22 cellular contexts compared by ENCODE assay signal in genomic region chr2:200619275-200619674, GRCh38. TPM values are rescaled to one million over a fixed set of nuclear protein-coding genes. Genes with fewer than 3 reads are reported as not detected.
DNase-seq lines count a peak whose midpoint lies in the region; ATAC-seq and TF ChIP-seq lines count a peak whose summit lies in the region.
"Had no signal": no experiment of that assay in that cellular context is flagged by ENCODE, and none has a peak within 500 bp of the region (broad histone marks: within the 10 kb centered on the region; RNA-seq: fewer than 3 reads in every experiment).

No MANE protein-coding gene starts in this region.

- H3K4me3 ChIP-seq in adipocyte (ENCODE audit: low read length), result no peak overlapping the region
- no peak overlapping the region for H3K4me3 ChIP-seq in thyroid gland (replicated peaks in 1 of 3)
- H3K4me3 ChIP-seq: gastrocnemius medialis, SJCRH30, spleen, tibial nerve had no signal

- 42 to 54% methylated on average over 2 of the region's 2 CpGs for WGBS in thyroid gland, 2 donors

- H3K4me1 ChIP-seq in adipocyte (ENCODE audit: control insufficient read depth, insufficient read depth, low read length) (peaks cover 65% of the 10 kb centered on the region), thyroid gland (no peaks in the 10 kb centered on the region)
- H3K4me1 ChIP-seq: gastrocnemius medialis, SJCRH30 had no signal

- peak overlapping the region; percentile 20 for H3K9ac ChIP-seq in adipocyte (ENCODE audit: low read length)

- H3K27me3 ChIP-seq in adipocyte (replicated peaks; ENCODE audit: control insufficient read depth, insufficient read depth, low read length), result no peaks in the 10 kb centered on the region
- H3K27me3 ChIP-seq in thyroid gland, result no peaks in the 10 kb centered on the region
- H3K27me3 ChIP-seq: gastrocnemius medialis, neutrophil, SJCRH30, spleen, tibial nerve had no signal

- intact Hi-C loops in thyroid gland (cut with DNase I), result no loop called here

- DNase-seq in NCI-H82 (lab: John Stamatoyannopoulos, UW) (peak; percentile 19), NCI-H82 treated with DMSO at 0.1 percent for 48 hours (lab: John Stamatoyannopoulos, UW; ENCODE audit: unreplicated experiment) (no peak), adipocyte (ENCODE audit: low read depth) (no peak), left lobe of liver (ENCODE audit: low spot score) (peak; percentile 69), thyroid gland (peak; percentile 24 to 34), GF-D8 (lab: John Stamatoyannopoulos, UW) (no peak), NCI-H2171 (lab: John Stamatoyannopoulos, UW) (no peak)
- no peak for DNase-seq in stimulated activated CD4-positive, alpha-beta T cell treated with anti-CD3 and anti-CD28 coated beads, Interleukin-15, amount 100 ng/mL, for 24 hours
- DNase-seq: activated CD4-positive, alpha-beta T cell treated with anti-CD3 and anti-CD28 coated beads for 48 hours; gastrocnemius medialis; GOT3; islet precursor cell; NCI-H1694; NCI-H748 treated with DMSO at 0.1 percent for 48 hours; retina; spleen; stimulated activated CD4-positive, alpha-beta T cell treated with anti-CD3 and anti-CD28 coated beads, Interleukin-4, amount 100 ng/mL, for 4 hours; T-helper 17 cell had no signal

- no peak for TF ChIP-seq CTCF in thyroid gland (IDR thresholded peaks at IDR 0.05)

- no peak overlapping the region for H3K27ac ChIP-seq in thyroid gland
- H3K27ac ChIP-seq: gastrocnemius medialis, neutrophil, SJCRH30, spleen had no signal

- peak; percentile 59 for ATAC-seq in left lobe of liver
- ATAC-seq: activated T-cell treated with anti-CD3 and anti-CD28 coated beads, Interleukin-2, amount 50 U/mL, for 72 hours; gastrocnemius medialis; T-helper 17 cell had no signal

- H3K9me3 ChIP-seq in adipocyte (ENCODE audit: control insufficient read depth, low read length) (no peaks in the 10 kb centered on the region), thyroid gland (no peaks in the 10 kb centered on the region)
- H3K9me3 ChIP-seq: gastrocnemius medialis, neutrophil, SJCRH30, spleen, tibial nerve had no signal

- peaks cover 83% of the 10 kb centered on the region for H3K36me3 ChIP-seq in adipocyte (ENCODE audit: control insufficient read depth, insufficient read depth, low read length, severe bottlenecking)
- H3K36me3 ChIP-seq in thyroid gland, result no peaks in the 10 kb centered on the region
- H3K36me3 ChIP-seq: gastrocnemius medialis, neutrophil, SJCRH30, spleen had no signal

- no peak for TF ChIP-seq POLR2A in thyroid gland (IDR thresholded peaks at IDR 0.05)

RNA-seq across cellular contexts. Expression of gene AOX1, which starts 33.5 kb away (rescaled TPM):
- total RNA-seq in left lobe of liver (1,212 TPM), thyroid gland (100 to 1,000 TPM in 1 of 4 donors, 10 to 100 TPM in 3; 47.2 to 144 (median 69.8) TPM)
- total RNA-seq: T-helper 17 cell had no signal

Comparison
In these comparisons a context has a peak if more than half of its experiments do, and no peak if none do; other contexts are left out.
1. DNase-seq: peak in NCI-H82 (single experiment), left lobe of liver (single experiment) and thyroid gland (2 of 2); none in NCI-H82 treated with DMSO at 0.1 percent for 48 hours (single experiment), adipocyte (single experiment), GF-D8 (single experiment), NCI-H2171 (single experiment) and stimulated activated CD4-positive, alpha-beta T cell treated with anti-CD3 and anti-CD28 coated beads, Interleukin-15, amount 100 ng/mL, for 24 hours (single experiment).